ENCODE assay signal across 14 cellular contexts in the genomic region with DNA sequence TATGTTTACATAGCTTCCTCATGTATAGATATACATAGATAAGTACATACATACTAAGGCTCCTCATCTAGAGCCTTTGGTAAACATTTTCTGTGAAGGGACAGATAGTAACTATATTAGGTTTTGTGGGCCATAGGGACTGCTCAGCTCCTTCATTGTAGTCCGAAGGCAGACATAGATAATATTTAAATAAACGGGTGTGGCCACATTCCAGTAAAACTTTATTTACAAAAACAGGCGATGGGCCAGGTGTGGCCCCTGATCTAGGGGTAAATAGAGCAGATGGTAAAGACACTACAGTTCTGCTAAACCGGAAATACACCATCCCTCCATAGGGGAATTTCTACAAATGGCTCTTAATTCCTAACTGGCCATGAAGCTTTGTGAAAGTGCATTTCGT. TPM values are rescaled to one million over a fixed set of nuclear protein-coding genes. Genes with fewer than 3 reads are reported as not detected.
DNase-seq lines count a peak whose midpoint lies in the region; ATAC-seq and TF ChIP-seq lines count a peak whose summit lies in the region.
"Had no signal": no experiment of that assay in that cellular context is flagged by ENCODE, and none has a peak within 500 bp of the region (broad histone marks: within the 10 kb centered on the region; RNA-seq: fewer than 3 reads in every experiment).

No MANE protein-coding gene starts in this region.

- no peaks in the 10 kb centered on the region for H3K9me3 Mint-ChIP-seq in activated T-cell treated with anti-CD3 and anti-CD28 coated beads, Interleukin-2, amount 50 U/mL, for 72 hours
- H3K9me3 Mint-ChIP-seq: HFFc6 had no signal

- H3K4me1 Mint-ChIP-seq in activated T-cell treated with anti-CD3 and anti-CD28 coated beads, Interleukin-2, amount 50 U/mL, for 72 hours (ENCODE audit: low read depth), result peaks cover 27% of the 10 kb centered on the region

- H3K4me3 ChIP-seq in adipocyte (ENCODE audit: low read length) (peak overlapping the region; percentile 31), mucosa of descending colon (no peak overlapping the region)

- H3K4me1 ChIP-seq in adipocyte (ENCODE audit: control insufficient read depth, insufficient read depth, low read length) (peaks cover 42% of the 10 kb centered on the region), mucosa of descending colon (ENCODE audit: low read depth) (peaks cover 22% of the 10 kb centered on the region)

- H3K36me3 ChIP-seq in adipocyte (ENCODE audit: control insufficient read depth, insufficient read depth, low read length, severe bottlenecking) (peaks cover 53% of the 10 kb centered on the region), mucosa of descending colon (ENCODE audit: low read depth) (peaks cover 4% of the 10 kb centered on the region)

- no peak for DNase-seq in activated T-cell treated with anti-CD3 and anti-CD28 coated beads, Interleukin-2, amount 50 U/mL, for 72 hours
- DNase-seq in activated T-cell treated with anti-CD3 and anti-CD28 coated beads, Interleukin-2, amount 50 U/mL, for 48 hours, result no peak
- DNase-seq in adipocyte (ENCODE audit: low read depth) (no peak), mucosa of descending colon (peak in 1 of 3 donors; percentile 43), sciatic nerve (ENCODE audit: low spot score) (no peak), NCI-H2227 (lab: John Stamatoyannopoulos, UW; ENCODE audit: unreplicated experiment) (no peak)
- no peak for DNase-seq in activated CD4-positive, alpha-beta T cell treated with anti-CD3 and anti-CD28 coated beads, Interleukin-2, amount 50 U/mL, for 1 hour
- DNase-seq: AML-193, HFFc6, NCI-H1048, NCI-H146, NCI-H226, NCI-H526 treated with DMSO at 0.1 percent for 48 hours, RPMI8226 had no signal

- H3K27me3 ChIP-seq in adipocyte (replicated peaks; ENCODE audit: control insufficient read depth, insufficient read depth, low read length), result no peaks in the 10 kb centered on the region

- no peak for ATAC-seq in activated T-cell treated with anti-CD3 and anti-CD28 coated beads, Interleukin-2, amount 50 U/mL, for 72 hours (replicated peaks in 1 of 2)
- ATAC-seq in mucosa of descending colon (peak; percentile 72), sciatic nerve (no peak)

- H3K27me3 Mint-ChIP-seq in activated T-cell treated with anti-CD3 and anti-CD28 coated beads, Interleukin-2, amount 50 U/mL, for 72 hours (ENCODE audit: low read depth), result no peaks in the 10 kb centered on the region

- intact Hi-C loops in mucosa of descending colon (cut with DNase I, micrococcal nuclease), result no loop called here
- intact Hi-C loops in sciatic nerve (cut with DNase I), result no loop called here

- no peak for TF ChIP-seq CTCF in mucosa of descending colon (IDR thresholded peaks at IDR 0.05)

- no peak overlapping the region for H3K4me3 Mint-ChIP-seq in activated T-cell treated with anti-CD3 and anti-CD28 coated beads, Interleukin-2, amount 50 U/mL, for 72 hours
- H3K4me3 Mint-ChIP-seq: HFFc6 had no signal

- peaks cover 3 to 11% of the 10 kb centered on the region in 2 donors for H3K36me3 Mint-ChIP-seq in activated T-cell treated with anti-CD3 and anti-CD28 coated beads, Interleukin-2, amount 50 U/mL, for 72 hours (ENCODE audit: insufficient read depth in 2 of 2)

- H3K9me3 ChIP-seq in adipocyte (ENCODE audit: control insufficient read depth, low read length), result no peaks in the 10 kb centered on the region
- H3K9me3 ChIP-seq in mucosa of descending colon, result no peaks in the 10 kb centered on the region

- peak overlapping the region; percentile 30 for H3K27ac Mint-ChIP-seq in activated T-cell treated with anti-CD3 and anti-CD28 coated beads, Interleukin-2, amount 50 U/mL, for 72 hours
- H3K27ac Mint-ChIP-seq: HFFc6 had no signal

- no peak overlapping the region for H3K9ac ChIP-seq in adipocyte (ENCODE audit: low read length)

RNA-seq across cellular contexts. Expression of gene COQ10B, which starts 7.3 kb away (rescaled TPM):
- 10 to 100 TPM; 24.0 to 25.6 TPM for total RNA-seq in activated T-cell treated with anti-CD3 and anti-CD28 coated beads, Interleukin-2, amount 50 U/mL, for 72 hours
- total RNA-seq in mucosa of descending colon (10 to 100 TPM; 28.1 to 32.4 (median 31.7) TPM), sciatic nerve (19.1 TPM)

RNA-seq across cellular contexts. Expression of gene SF3B1, which starts 25.8 kb away (rescaled TPM):
- total RNA-seq in activated T-cell treated with anti-CD3 and anti-CD28 coated beads, Interleukin-2, amount 50 U/mL, for 72 hours, result 100 to 1,000 TPM; 272 to 284 TPM
- total RNA-seq in mucosa of descending colon (100 to 1,000 TPM; 195 to 255 (median 238) TPM), sciatic nerve (330 TPM)

RNA-seq across cellular contexts. Expression of gene HSPD1, which starts 39.0 kb away (rescaled TPM):
- total RNA-seq in activated T-cell treated with anti-CD3 and anti-CD28 coated beads, Interleukin-2, amount 50 U/mL, for 72 hours, result 100 to 1,000 TPM; 635 to 720 TPM
- total RNA-seq in mucosa of descending colon (100 to 1,000 TPM; 162 to 219 (median 172) TPM), sciatic nerve (136 TPM)

RNA-seq across cellular contexts. Expression of gene HSPE1, which starts 39.5 kb away (rescaled TPM):
- 10 to 100 TPM; 64.9 to 75.0 TPM for total RNA-seq in activated T-cell treated with anti-CD3 and anti-CD28 coated beads, Interleukin-2, amount 50 U/mL, for 72 hours
- total RNA-seq in mucosa of descending colon, result 100 to 1,000 TPM in 1 of 3 donors, 10 to 100 TPM in 2; 79.0 to 106 (median 84.8) TPM
- 60.4 TPM for total RNA-seq in sciatic nerve

RNA-seq across cellular contexts. Expression of gene MOB4, which starts 55.2 kb away (rescaled TPM):
- 10 to 100 TPM; 20.9 to 21.6 TPM for total RNA-seq in activated T-cell treated with anti-CD3 and anti-CD28 coated beads, Interleukin-2, amount 50 U/mL, for 72 hours
- total RNA-seq in mucosa of descending colon, result 10 to 100 TPM; 17.6 to 26.9 (median 26.4) TPM
- total RNA-seq in sciatic nerve, result 25.6 TPM
